1 cellular context compared by ENCODE assay signal in the genomic region with DNA sequence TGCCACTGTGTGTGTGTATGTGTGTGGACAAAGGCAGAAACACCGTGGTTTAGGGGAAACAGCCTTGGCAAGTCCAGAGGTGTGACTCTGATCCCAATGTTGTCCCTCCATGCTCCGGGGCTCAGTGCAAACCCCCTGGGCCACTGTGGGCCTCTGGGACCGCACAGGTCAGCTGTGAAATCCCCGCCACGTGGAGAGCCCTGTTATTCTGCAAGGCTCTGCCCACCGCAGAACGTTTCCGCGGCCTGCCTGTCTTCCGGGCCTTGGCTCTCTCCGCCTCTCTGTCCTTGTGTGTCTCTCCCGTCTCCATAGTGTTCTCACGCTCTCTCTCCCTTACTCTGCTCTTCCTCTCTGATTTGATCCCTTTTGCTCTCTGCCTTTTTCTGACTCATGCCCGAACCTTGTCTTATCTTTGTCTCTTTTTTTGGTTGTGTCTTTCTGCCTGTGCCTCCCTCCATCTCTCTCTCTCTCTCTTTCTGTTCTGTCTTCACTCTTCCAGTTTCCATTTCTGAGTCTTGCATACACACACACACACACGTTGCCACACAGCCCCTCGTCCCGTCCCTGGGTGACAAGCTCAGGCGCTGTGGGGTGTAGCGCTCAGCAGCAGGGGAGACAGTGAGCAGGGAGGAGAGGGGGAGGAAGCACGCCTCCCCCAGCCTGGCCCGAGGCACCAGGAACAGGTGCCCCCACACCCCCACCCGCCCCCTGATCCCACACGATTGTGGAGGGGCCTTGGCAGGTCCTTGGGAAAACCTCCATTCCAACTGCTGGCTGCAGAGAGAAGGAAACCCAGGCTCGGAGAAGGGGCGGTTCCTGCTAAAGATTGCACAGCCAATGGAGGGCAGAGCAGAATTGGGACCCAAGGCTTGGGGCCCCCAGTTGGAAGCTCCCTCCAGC.
TF ChIP-seq lines count a peak whose summit lies in the region.

No MANE protein-coding gene starts in this region.

TF ChIP-seq in IMR-90, 13 proteins besides CTCF, POLR2A, EP300 and RAD21:
- TF ChIP-seq BHLHE40 (IDR thresholded peaks at IDR 0.05; ENCODE audit: low read depth, low read length) (no peak), NFE2L2 (IDR thresholded peaks at IDR 0.05; ENCODE audit: low read depth, low read length) (no peak), CEBPB (IDR thresholded peaks at IDR 0.05; ENCODE audit: low read depth, low read length) (no peak), MAZ (IDR thresholded peaks at IDR 0.05; ENCODE audit: borderline replicate concordance, low read depth, low read length) (no peak), RCOR1 (IDR thresholded peaks at IDR 0.05; ENCODE audit: insufficient replicate concordance, low read length) (no peak), MXI1 (IDR thresholded peaks at IDR 0.05; ENCODE audit: borderline replicate concordance, low read depth, low read length) (no peak), FOS (IDR thresholded peaks at IDR 0.05; ENCODE audit: low read depth, low read length) (no peak), SMC3 (IDR thresholded peaks at IDR 0.05; ENCODE audit: low read depth, low read length) (no peak), RFX5 (IDR thresholded peaks at IDR 0.05; ENCODE audit: low read depth, low read length) (no peak), CHD1 (IDR thresholded peaks at IDR 0.05; ENCODE audit: low read depth, low read length) (no peak), MAFK (IDR thresholded peaks at IDR 0.05; ENCODE audit: low read depth, low read length) (no peak)
- TF ChIP-seq, protein P1, sequence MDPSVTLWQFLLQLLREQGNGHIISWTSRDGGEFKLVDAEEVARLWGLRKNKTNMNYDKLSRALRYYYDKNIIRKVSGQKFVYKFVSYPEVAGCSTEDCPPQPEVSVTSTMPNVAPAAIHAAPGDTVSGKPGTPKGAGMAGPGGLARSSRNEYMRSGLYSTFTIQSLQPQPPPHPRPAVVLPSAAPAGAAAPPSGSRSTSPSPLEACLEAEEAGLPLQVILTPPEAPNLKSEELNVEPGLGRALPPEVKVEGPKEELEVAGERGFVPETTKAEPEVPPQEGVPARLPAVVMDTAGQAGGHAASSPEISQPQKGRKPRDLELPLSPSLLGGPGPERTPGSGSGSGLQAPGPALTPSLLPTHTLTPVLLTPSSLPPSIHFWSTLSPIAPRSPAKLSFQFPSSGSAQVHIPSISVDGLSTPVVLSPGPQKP (IDR thresholded peaks at IDR 0.05; ENCODE audit: borderline replicate concordance, low read depth, low read length): no peak
- TF ChIP-seq, protein P2, sequence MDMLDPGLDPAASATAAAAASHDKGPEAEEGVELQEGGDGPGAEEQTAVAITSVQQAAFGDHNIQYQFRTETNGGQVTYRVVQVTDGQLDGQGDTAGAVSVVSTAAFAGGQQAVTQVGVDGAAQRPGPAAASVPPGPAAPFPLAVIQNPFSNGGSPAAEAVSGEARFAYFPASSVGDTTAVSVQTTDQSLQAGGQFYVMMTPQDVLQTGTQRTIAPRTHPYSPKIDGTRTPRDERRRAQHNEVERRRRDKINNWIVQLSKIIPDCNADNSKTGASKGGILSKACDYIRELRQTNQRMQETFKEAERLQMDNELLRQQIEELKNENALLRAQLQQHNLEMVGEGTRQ (IDR thresholded peaks at IDR 0.05; ENCODE audit: low read depth, low read length): no peak
